ENCODE assay signal across 16 cellular contexts in the genomic region with DNA sequence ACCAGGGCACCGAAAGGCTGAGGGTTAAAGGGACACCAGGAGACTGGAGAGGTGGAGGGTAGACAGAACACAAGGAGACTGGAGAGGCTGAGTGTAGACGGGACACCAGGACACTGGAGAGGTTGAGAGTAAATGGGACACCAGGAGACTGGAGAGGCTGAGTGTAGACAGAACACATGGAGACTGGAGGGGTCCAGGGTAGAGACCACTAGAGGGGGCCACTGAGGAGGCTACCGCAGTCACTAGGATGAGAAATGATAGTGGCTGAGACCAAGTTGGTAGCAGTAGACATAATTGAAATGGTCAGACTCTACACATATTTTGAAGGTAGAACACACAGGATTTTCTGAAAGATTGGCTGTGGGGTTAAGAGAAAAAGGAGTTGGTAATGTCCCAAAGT.
DNase-seq lines count a peak whose midpoint lies in the region; ATAC-seq, FAIRE-seq and TF ChIP-seq lines count a peak whose summit lies in the region.
"Had no signal": no experiment of that assay in that cellular context is flagged by ENCODE, and none has a peak within 500 bp of the region (broad histone marks: within the 10 kb centered on the region; RNA-seq: fewer than 3 reads in every experiment).

No MANE protein-coding gene starts in this region.

- no peak overlapping the region for H2AK5ac ChIP-seq in H1 (ENCODE audit: low read depth, low read length)

- H2AFZ ChIP-seq in Karpas-422 (ENCODE audit: low read length) (no peak overlapping the region), H1 (ENCODE audit: low read length) (no peak overlapping the region)
- H2AFZ ChIP-seq: GM23248 had no signal

- H3K4me1 Mint-ChIP-seq in activated CD8-positive, alpha-beta T cell treated with anti-CD3 and anti-CD28 coated beads for 36 hours (ENCODE audit: low read depth): no peaks in the 10 kb centered on the region
- H3K4me1 Mint-ChIP-seq in activated CD8-positive, alpha-beta T cell treated with anti-CD3 and anti-CD28 coated beads, Interleukin-2, amount 10 ng/mL, durations not matched to agents 7 days and 5 days (ENCODE audit: low read depth): no peaks in the 10 kb centered on the region
- H3K4me1 Mint-ChIP-seq in type B pancreatic cell (ENCODE audit: unreplicated experiment): no peaks in the 10 kb centered on the region

- no peak overlapping the region for H2BK120ac ChIP-seq in H1 (replicated peaks; ENCODE audit: low read depth, low read length)

- H3K4me3 Mint-ChIP-seq in activated CD8-positive, alpha-beta T cell treated with anti-CD3 and anti-CD28 coated beads for 36 hours: no peak overlapping the region
- H3K4me3 Mint-ChIP-seq in activated CD8-positive, alpha-beta T cell treated with anti-CD3 and anti-CD28 coated beads, Interleukin-2, amount 10 ng/mL, durations not matched to agents 7 days and 5 days: no peak overlapping the region
- no peak overlapping the region for H3K4me3 Mint-ChIP-seq in type B pancreatic cell
- H3K4me3 Mint-ChIP-seq: HFFc6 had no signal

- POLR2A ChIA-PET in activated CD8-positive, alpha-beta T cell treated with anti-CD3 and anti-CD28 coated beads for 36 hours (lab: Charles Lee): no interaction called here
- POLR2A ChIA-PET in activated CD8-positive, alpha-beta T cell treated with anti-CD3 and anti-CD28 coated beads, Interleukin-2, amount 10 ng/mL, durations not matched to agents 7 days and 5 days (lab: Charles Lee): no interaction called here
- POLR2A ChIA-PET in H1 (lab: Charles Lee; ENCODE audit: partially characterized antibody): no interaction called here

- no peak overlapping the region for H3K4ac ChIP-seq in H1 (replicated peaks; ENCODE audit: insufficient read length, low read depth, low read length)

- H3K4me3 ChIP-seq in Karpas-422 (ENCODE audit: low read length): no peak overlapping the region
- H3K4me3 ChIP-seq in H1 (ENCODE audit: extremely low read depth in 1 of 4, insufficient read depth in 2 of 4, low read depth in 3 of 4, low read length in 4 of 4): no peak overlapping the region
- H3K4me3 ChIP-seq in thyroid gland (replicated peaks in 1 of 3): no peak overlapping the region
- H3K4me3 ChIP-seq: GM23248, MG63 had no signal

- no peak overlapping the region for H3K23ac ChIP-seq in H1 (ENCODE audit: insufficient read length)

- TF ChIP-seq POLR2A in H1 (IDR thresholded peaks at IDR 0.05; ENCODE audit: control extremely low read depth in 1 of 2, low read depth in 2 of 2, low read length in 2 of 2): no peak
- TF ChIP-seq POLR2A in thyroid gland (IDR thresholded peaks at IDR 0.05): no peak

- no peak overlapping the region for H3K27ac ChIP-seq in Karpas-422 (ENCODE audit: low read length)
- no peak overlapping the region for H3K27ac ChIP-seq in H1 (ENCODE audit: low read depth, low read length)
- H3K27ac ChIP-seq in thyroid gland: no peak overlapping the region
- H3K27ac ChIP-seq in caudate nucleus (ENCODE audit: low read depth, low read length): no peak overlapping the region
- H3K27ac ChIP-seq: C4-2B, GM23248 had no signal

- H3K18ac ChIP-seq in H1 (ENCODE audit: extremely low read depth, low read length): no peak overlapping the region

- H3K27ac Mint-ChIP-seq in activated CD8-positive, alpha-beta T cell treated with anti-CD3 and anti-CD28 coated beads for 36 hours: no peak overlapping the region
- H3K27ac Mint-ChIP-seq in activated CD8-positive, alpha-beta T cell treated with anti-CD3 and anti-CD28 coated beads, Interleukin-2, amount 10 ng/mL, durations not matched to agents 7 days and 5 days: no peak overlapping the region
- H3K27ac Mint-ChIP-seq in type B pancreatic cell: no peak overlapping the region
- H3K27ac Mint-ChIP-seq: HFFc6 had no signal

- H3K9me2 ChIP-seq in Karpas-422 (replicated peaks; ENCODE audit: insufficient read depth, low read length): no peaks in the 10 kb centered on the region

- no peaks in the 10 kb centered on the region for H3K79me1 ChIP-seq in H1 (ENCODE audit: low read depth, low read length)

- no peak overlapping the region for H2BK20ac ChIP-seq in H1 (ENCODE audit: low read length)

- no peaks in the 10 kb centered on the region for H3K36me3 ChIP-seq in Karpas-422 (ENCODE audit: insufficient read depth, low read length)
- no peaks in the 10 kb centered on the region for H3K36me3 ChIP-seq in H1 (ENCODE audit: control insufficient read depth in 2 of 4, insufficient read depth in 4 of 4, low read length in 3 of 4)
- no peaks in the 10 kb centered on the region for H3K36me3 ChIP-seq in thyroid gland
- H3K36me3 ChIP-seq: MG63 had no signal

- CTCF ChIA-PET in activated CD8-positive, alpha-beta T cell treated with anti-CD3 and anti-CD28 coated beads for 36 hours (lab: Charles Lee): no interaction called here
- CTCF ChIA-PET in activated CD8-positive, alpha-beta T cell treated with anti-CD3 and anti-CD28 coated beads, Interleukin-2, amount 10 ng/mL, durations not matched to agents 7 days and 5 days (lab: Charles Lee): no interaction called here
- CTCF ChIA-PET in H1 (lab: Charles Lee; ENCODE audit: partially characterized antibody): interaction anchor here (0.7 to 2.6 kb wide), 7 partner anchors 10 to 91 kb away, joined by 3 to 8 read pairs (median 3); no protein-coding TSS in a partner anchor

- no peak overlapping the region for H2BK12ac ChIP-seq in H1 (ENCODE audit: low read depth, low read length)

- H3K9me3 ChIP-seq in Karpas-422 (ENCODE audit: low read length) (no peaks in the 10 kb centered on the region), H1 (ENCODE audit: insufficient read depth in 2 of 2, low read depth in 1 of 2, low read length in 1 of 2) (no peaks in the 10 kb centered on the region), thyroid gland (no peaks in the 10 kb centered on the region)
- H3K9me3 ChIP-seq: MG63 had no signal

- no peak overlapping the region for H2BK5ac ChIP-seq in H1 (ENCODE audit: low read depth, low read length)

- no peak for FAIRE-seq in H1 (lab: Jason Lieb, UNC)
- FAIRE-seq: A204.1 had no signal

- H3K14ac ChIP-seq in H1 (ENCODE audit: insufficient read length): no peak overlapping the region

- no peaks in the 10 kb centered on the region for H3K4me1 ChIP-seq in Karpas-422 (ENCODE audit: low read length)
- H3K4me1 ChIP-seq in H1 (replicated peaks in 1 of 4; ENCODE audit: control insufficient read depth in 3 of 4, insufficient read depth in 4 of 4, low read length in 3 of 4): no peaks in the 10 kb centered on the region
- H3K4me1 ChIP-seq in thyroid gland: no peaks in the 10 kb centered on the region

- no peaks in the 10 kb centered on the region for H3K36me3 Mint-ChIP-seq in activated CD8-positive, alpha-beta T cell treated with anti-CD3 and anti-CD28 coated beads for 36 hours (ENCODE audit: low read depth)
- H3K36me3 Mint-ChIP-seq in activated CD8-positive, alpha-beta T cell treated with anti-CD3 and anti-CD28 coated beads, Interleukin-2, amount 10 ng/mL, durations not matched to agents 7 days and 5 days (ENCODE audit: low read depth): no peaks in the 10 kb centered on the region
- H3K36me3 Mint-ChIP-seq in type B pancreatic cell: no peaks in the 10 kb centered on the region

- TF ChIP-seq RAD21 in H1 (IDR thresholded peaks at IDR 0.05 in 1 of 2, conservative IDR thresholded peaks at IDR 0.05 in 1 of 2; ENCODE audit: low read depth in 2 of 2, low read length in 2 of 2): peak; percentile 34 to 50; a peak in 3 of 4 replicates

- DNase-seq in activated CD8-positive, alpha-beta T cell treated with anti-CD3 and anti-CD28 coated beads for 36 hours: peak; percentile 2
- DNase-seq in activated CD8-positive, alpha-beta T cell treated with anti-CD3 and anti-CD28 coated beads, Interleukin-2, amount 10 ng/mL, durations not matched to agents 7 days and 5 days: no peak
- peak; percentile 43 for DNase-seq in Karpas-422
- peak in 1 of 2 experiments; percentile 62 for DNase-seq in H1 (ENCODE audit: low read depth in 1 of 2, low spot score in 2 of 2)
- DNase-seq in thyroid gland: no peak
- no peak for DNase-seq in caudate nucleus (lab: John Stamatoyannopoulos, UW)
- no peak for DNase-seq in foreskin melanocyte
- DNase-seq in type B pancreatic cell (ENCODE audit: extremely low spot score, unreplicated experiment): no peak
- DNase-seq: GM23248, HFFc6, MG63, NCI-H1092 treated with DMSO at 0.1 percent for 48 hours, NCI-H2227 treated with DMSO at 0.1 percent for 48 hours, NCI-H524 had no signal

- no peak for TF ChIP-seq EP300 in H1 (IDR thresholded peaks at IDR 0.05; ENCODE audit: borderline replicate concordance in 1 of 2, low read depth in 2 of 2, low read length in 2 of 2)

- H2BK15ac ChIP-seq in H1 (ENCODE audit: low read length): no peak overlapping the region

- 84% methylated on average over 3 of the region's 3 CpGs; no CpG with 5 or more reads in 1 of the 2 experiments for WGBS in H1 (ENCODE audit: extremely low coverage in 1 of 2, insufficient coverage in 1 of 2, insufficient read length in 1 of 2, insufficient replicate concordance in 2 of 2, low coverage in 1 of 2, low lambda C conversion rate in 2 of 2, missing lambda C conversion rate in 1 of 2), 2 experiments
- 83 to 86% methylated on average over 3 of the region's 3 CpGs for WGBS in thyroid gland, 2 donors

- H4K91ac ChIP-seq in H1 (replicated peaks; ENCODE audit: insufficient read length, low read length): no peak overlapping the region

- H3K27me3 ChIP-seq in Karpas-422 (ENCODE audit: low read length): no peaks in the 10 kb centered on the region
- H3K27me3 ChIP-seq in H1 (replicated peaks in 1 of 4; ENCODE audit: control insufficient read depth in 3 of 4, extremely low read depth in 1 of 4, insufficient read depth in 3 of 4, low read length in 3 of 4): no peaks in the 10 kb centered on the region
- H3K27me3 ChIP-seq in thyroid gland: no peaks in the 10 kb centered on the region
- H3K27me3 ChIP-seq: MG63 had no signal

- H3K4me2 ChIP-seq in Karpas-422 (ENCODE audit: low read depth, low read length, poor library complexity, severe bottlenecking) (no peak overlapping the region), H1 (ENCODE audit: insufficient read depth in 1 of 2, low read depth in 2 of 2, low read length in 2 of 2) (no peak overlapping the region)

- H3K79me2 ChIP-seq in Karpas-422 (ENCODE audit: low read length): no peaks in the 10 kb centered on the region
- H3K79me2 ChIP-seq in H1 (ENCODE audit: control insufficient read depth in 1 of 2, insufficient read depth in 2 of 2, low read length in 2 of 2): no peaks in the 10 kb centered on the region

- H4K20me1 ChIP-seq in Karpas-422 (ENCODE audit: insufficient read depth, low read depth, low read length) (no peaks in the 10 kb centered on the region), H1 (replicated peaks in 1 of 2; ENCODE audit: control insufficient read depth in 1 of 2, insufficient read depth in 2 of 2, low read length in 2 of 2) (no peaks in the 10 kb centered on the region)

- intact Hi-C loops in activated CD8-positive, alpha-beta T cell treated with anti-CD3 and anti-CD28 coated beads for 36 hours (cut with micrococcal nuclease): no loop called here
- intact Hi-C loops in thyroid gland (cut with DNase I): no loop called here

- H3K9ac ChIP-seq in Karpas-422 (ENCODE audit: low read length) (no peak overlapping the region), H1 (replicated peaks in 1 of 4; ENCODE audit: extremely low read depth in 1 of 4, low read depth in 3 of 4, low read length in 3 of 4) (no peak overlapping the region)
- H3K9ac ChIP-seq: GM23248 had no signal

- H3K27me3 Mint-ChIP-seq in activated CD8-positive, alpha-beta T cell treated with anti-CD3 and anti-CD28 coated beads for 36 hours: peaks cover 9% of the 10 kb centered on the region
- no peaks in the 10 kb centered on the region for H3K27me3 Mint-ChIP-seq in activated CD8-positive, alpha-beta T cell treated with anti-CD3 and anti-CD28 coated beads, Interleukin-2, amount 10 ng/mL, durations not matched to agents 7 days and 5 days (ENCODE audit: low read depth)
- H3K27me3 Mint-ChIP-seq in type B pancreatic cell: peaks cover 36% of the 10 kb centered on the region

- H3K23me2 ChIP-seq in H1 (ENCODE audit: low read depth, low read length): no peaks in the 10 kb centered on the region

- no peak for TF ChIP-seq CTCF in activated CD8-positive, alpha-beta T cell treated with anti-CD3 and anti-CD28 coated beads for 36 hours (IDR thresholded peaks at IDR 0.05)
- TF ChIP-seq CTCF in H1 (IDR thresholded peaks at IDR 0.05; ENCODE audit: control extremely low read depth in 1 of 3, insufficient read depth in 1 of 3, low read depth in 1 of 3, low read length in 3 of 3) (peak; percentile 49 to 71 (median 56)), thyroid gland (IDR thresholded peaks at IDR 0.05) (no peak), type B pancreatic cell (conservative IDR thresholded peaks at IDR 0.05) (no peak)

- no peak overlapping the region for H4K5ac ChIP-seq in H1 (ENCODE audit: insufficient read length, low read depth, low read length)

- H4K8ac ChIP-seq in H1 (ENCODE audit: extremely low read depth, insufficient read depth, low read length): no peak overlapping the region

- H3K56ac ChIP-seq in H1 (replicated peaks; ENCODE audit: insufficient read length, low read depth, low read length): no peak overlapping the region

- no peaks in the 10 kb centered on the region for H3K9me3 Mint-ChIP-seq in activated CD8-positive, alpha-beta T cell treated with anti-CD3 and anti-CD28 coated beads for 36 hours
- H3K9me3 Mint-ChIP-seq in activated CD8-positive, alpha-beta T cell treated with anti-CD3 and anti-CD28 coated beads, Interleukin-2, amount 10 ng/mL, durations not matched to agents 7 days and 5 days (ENCODE audit: insufficient read depth): no peaks in the 10 kb centered on the region
- no peaks in the 10 kb centered on the region for H3K9me3 Mint-ChIP-seq in type B pancreatic cell

- no peak for ATAC-seq in activated CD8-positive, alpha-beta T cell treated with anti-CD3 and anti-CD28 coated beads for 36 hours
- no peak for ATAC-seq in activated CD8-positive, alpha-beta T cell treated with anti-CD3 and anti-CD28 coated beads, Interleukin-2, amount 10 ng/mL, durations not matched to agents 7 days and 5 days

Comparison
In these comparisons a context has a peak if more than half of its experiments do, and no peak if none do; other contexts are left out.
1. DNase-seq: peak in activated CD8-positive, alpha-beta T cell treated with anti-CD3 and anti-CD28 coated beads for 36 hours (single experiment) and Karpas-422 (single experiment); none in activated CD8-positive, alpha-beta T cell treated with anti-CD3 and anti-CD28 coated beads, Interleukin-2, amount 10 ng/mL, durations not matched to agents 7 days and 5 days (single experiment), thyroid gland (0 of 2), caudate nucleus (0 of 61), foreskin melanocyte (single experiment) and type B pancreatic cell (single experiment).
2. CTCF ChIP-seq: peak in H1 (3 of 3); none in activated CD8-positive, alpha-beta T cell treated with anti-CD3 and anti-CD28 coated beads for 36 hours (single experiment), thyroid gland (0 of 6) and type B pancreatic cell (single experiment).